ENCODE assay signal across 28 cellular contexts in genomic region chr7:139747662-139748372, GRCh38. TPM values are rescaled to one million over a fixed set of nuclear protein-coding genes. Genes with fewer than 3 reads are reported as not detected.
DNase-seq lines count a peak whose midpoint lies in the region; ATAC-seq and TF ChIP-seq lines count a peak whose summit lies in the region.
"Had no signal": no experiment of that assay in that cellular context is flagged by ENCODE, and none has a peak within 500 bp of the region (broad histone marks: within the 10 kb centered on the region; RNA-seq: fewer than 3 reads in every experiment).

No MANE protein-coding gene starts in this region.

- no peak overlapping the region for H3K4me3 ChIP-seq in right cardiac atrium (ENCODE audit: low read length)
- H3K4me3 ChIP-seq: neural progenitor cell, right lobe of liver had no signal

- no peaks in the 10 kb centered on the region for H3K9me3 ChIP-seq in right cardiac atrium (ENCODE audit: control insufficient read depth, low read length)
- H3K9me3 ChIP-seq: right lobe of liver had no signal

- CTCF ChIA-PET in activated CD8-positive, alpha-beta T cell treated with anti-CD3 and anti-CD28 coated beads for 36 hours (lab: Charles Lee) = interaction anchor here (1.1 to 2.4 kb wide), 3 partner anchors 7 to 102 kb away, joined by 3 to 10 read pairs (median 7); no protein-coding TSS in a partner anchor
- CTCF ChIA-PET in activated CD8-positive, alpha-beta T cell treated with anti-CD3 and anti-CD28 coated beads, Interleukin-2, amount 10 ng/mL, durations not matched to agents 7 days and 5 days (lab: Charles Lee) = interaction anchor here (0.9 kb wide), 1 partner anchor 10 kb away, joined by 3 read pairs; no protein-coding TSS in a partner anchor

- no peaks in the 10 kb centered on the region for H3K9me3 Mint-ChIP-seq in activated CD8-positive, alpha-beta T cell treated with anti-CD3 and anti-CD28 coated beads for 36 hours
- no peaks in the 10 kb centered on the region for H3K9me3 Mint-ChIP-seq in activated CD8-positive, alpha-beta T cell treated with anti-CD3 and anti-CD28 coated beads, Interleukin-2, amount 10 ng/mL, durations not matched to agents 7 days and 5 days (ENCODE audit: insufficient read depth)
- no peaks in the 10 kb centered on the region for H3K9me3 Mint-ChIP-seq in activated T-helper 2 cell treated with anti-CD3 and anti-CD28 coated beads, Interferon-gamma antibody, Interleukin-2, Interleukin-4, amounts not matched to agents 10 μg/mL and 5 μg/mL and 100 μg/mL, durations not matched to agents 14 hours and 24 hours and 36 hours
- no peaks in the 10 kb centered on the region for H3K9me3 Mint-ChIP-seq in stimulated activated naive B cell treated with anti-CD40 and anti-IgM and Interleukin-4, amounts not matched to agents 10 μg/mL and 1 μg/mL and 100 μg/mL, for 72 hours
- H3K9me3 Mint-ChIP-seq: activated naive CD4-positive, alpha-beta T cell treated with anti-CD3 and anti-CD28 coated beads, Interleukin-2, amount 50 U/mL, for 72 hours; dendritic cell treated with granulocyte-macrophage colony-stimulating factor and Interleukin-4, amounts not matched to agents 40 ng/mL and 50 ng/mL, for 4 days; neural progenitor cell had no signal

- H3K36me3 Mint-ChIP-seq in activated CD8-positive, alpha-beta T cell treated with anti-CD3 and anti-CD28 coated beads for 36 hours (ENCODE audit: low read depth) = no peaks in the 10 kb centered on the region
- no peaks in the 10 kb centered on the region for H3K36me3 Mint-ChIP-seq in activated CD8-positive, alpha-beta T cell treated with anti-CD3 and anti-CD28 coated beads, Interleukin-2, amount 10 ng/mL, durations not matched to agents 7 days and 5 days (ENCODE audit: low read depth)
- peaks cover 3% of the 10 kb centered on the region for H3K36me3 Mint-ChIP-seq in activated T-helper 2 cell treated with anti-CD3 and anti-CD28 coated beads, Interferon-gamma antibody, Interleukin-2, Interleukin-4, amounts not matched to agents 10 μg/mL and 5 μg/mL and 100 μg/mL, durations not matched to agents 14 hours and 24 hours and 36 hours (ENCODE audit: low read depth)
- H3K36me3 Mint-ChIP-seq in stimulated activated naive B cell treated with anti-CD40 and anti-IgM and Interleukin-4, amounts not matched to agents 10 μg/mL and 1 μg/mL and 100 μg/mL, for 72 hours = peaks cover 8 to 13% of the 10 kb centered on the region in 2 donors
- H3K36me3 Mint-ChIP-seq: activated naive CD4-positive, alpha-beta T cell treated with anti-CD3 and anti-CD28 coated beads, Interleukin-2, amount 50 U/mL, for 72 hours had no signal

- 75% methylated on average over 13 of the region's 13 CpGs for WGBS in right cardiac atrium

- no peak for DNase-seq in activated CD8-positive, alpha-beta T cell treated with anti-CD3 and anti-CD28 coated beads for 36 hours
- no peak for DNase-seq in activated CD8-positive, alpha-beta T cell treated with anti-CD3 and anti-CD28 coated beads, Interleukin-2, amount 10 ng/mL, durations not matched to agents 7 days and 5 days
- DNase-seq in activated T-helper 2 cell treated with anti-CD3 and anti-CD28 coated beads, Interferon-gamma antibody, Interleukin-2, Interleukin-4, amounts not matched to agents 10 μg/mL and 5 μg/mL and 100 μg/mL, durations not matched to agents 14 hours and 24 hours and 36 hours (ENCODE audit: low spot score) = no peak
- peak in 1 of 3 donors; percentile 42 for DNase-seq in right cardiac atrium
- peak; percentile 17 for DNase-seq in stimulated activated naive B cell treated with anti-CD40 and anti-IgM and Interleukin-4, amounts not matched to agents 10 μg/mL and 1 μg/mL and 100 μg/mL, for 72 hours
- DNase-seq in hepatic stellate cell (ENCODE audit: low spot score) = no peak
- DNase-seq in cerebellar nuclear complex (lab: John Stamatoyannopoulos, UW) = no peak
- DNase-seq: activated CD4-positive, alpha-beta T cell treated with anti-CD3 and anti-CD28 coated beads, Interleukin-2, amount 50 U/mL, for 48 hours; GF-D8; Kasumi-1; NCI-H1417 treated with DMSO at 0.1 percent for 48 hours; NCI-H2081; NCI-H226; NCI-H69; PC-3; posterior cingulate gyrus; right lobe of liver; stimulated activated CD8-positive, alpha-beta memory T cell treated with anti-CD3 and anti-CD28 coated beads, Interleukin-4, amount 100 ng/mL, for 48 hours; T-helper 2 cell had no signal

- no peaks in the 10 kb centered on the region for H3K27me3 Mint-ChIP-seq in activated CD8-positive, alpha-beta T cell treated with anti-CD3 and anti-CD28 coated beads for 36 hours
- no peaks in the 10 kb centered on the region for H3K27me3 Mint-ChIP-seq in activated CD8-positive, alpha-beta T cell treated with anti-CD3 and anti-CD28 coated beads, Interleukin-2, amount 10 ng/mL, durations not matched to agents 7 days and 5 days (ENCODE audit: low read depth)
- H3K27me3 Mint-ChIP-seq in activated T-helper 2 cell treated with anti-CD3 and anti-CD28 coated beads, Interferon-gamma antibody, Interleukin-2, Interleukin-4, amounts not matched to agents 10 μg/mL and 5 μg/mL and 100 μg/mL, durations not matched to agents 14 hours and 24 hours and 36 hours (ENCODE audit: low read depth) = no peaks in the 10 kb centered on the region
- H3K27me3 Mint-ChIP-seq in stimulated activated naive B cell treated with anti-CD40 and anti-IgM and Interleukin-4, amounts not matched to agents 10 μg/mL and 1 μg/mL and 100 μg/mL, for 72 hours = no peaks in the 10 kb centered on the region
- H3K27me3 Mint-ChIP-seq: dendritic cell treated with granulocyte-macrophage colony-stimulating factor and Interleukin-4, amounts not matched to agents 40 ng/mL and 50 ng/mL, for 4 days had no signal

- no peak overlapping the region for H3K4me3 Mint-ChIP-seq in activated CD8-positive, alpha-beta T cell treated with anti-CD3 and anti-CD28 coated beads for 36 hours
- H3K4me3 Mint-ChIP-seq in activated CD8-positive, alpha-beta T cell treated with anti-CD3 and anti-CD28 coated beads, Interleukin-2, amount 10 ng/mL, durations not matched to agents 7 days and 5 days = no peak overlapping the region
- H3K4me3 Mint-ChIP-seq in activated T-helper 2 cell treated with anti-CD3 and anti-CD28 coated beads, Interferon-gamma antibody, Interleukin-2, Interleukin-4, amounts not matched to agents 10 μg/mL and 5 μg/mL and 100 μg/mL, durations not matched to agents 14 hours and 24 hours and 36 hours (ENCODE audit: low read depth) = no peak overlapping the region
- peak overlapping the region in 1 of 2 donors; percentile 44 for H3K4me3 Mint-ChIP-seq in stimulated activated naive B cell treated with anti-CD40 and anti-IgM and Interleukin-4, amounts not matched to agents 10 μg/mL and 1 μg/mL and 100 μg/mL, for 72 hours
- H3K4me3 Mint-ChIP-seq: dendritic cell treated with granulocyte-macrophage colony-stimulating factor and Interleukin-4, amounts not matched to agents 40 ng/mL and 50 ng/mL, for 4 days; neural progenitor cell had no signal

- H3K27ac Mint-ChIP-seq in activated CD8-positive, alpha-beta T cell treated with anti-CD3 and anti-CD28 coated beads for 36 hours = no peak overlapping the region
- H3K27ac Mint-ChIP-seq in activated CD8-positive, alpha-beta T cell treated with anti-CD3 and anti-CD28 coated beads, Interleukin-2, amount 10 ng/mL, durations not matched to agents 7 days and 5 days = no peak overlapping the region
- peak overlapping the region; percentile 45 for H3K27ac Mint-ChIP-seq in activated T-helper 2 cell treated with anti-CD3 and anti-CD28 coated beads, Interferon-gamma antibody, Interleukin-2, Interleukin-4, amounts not matched to agents 10 μg/mL and 5 μg/mL and 100 μg/mL, durations not matched to agents 14 hours and 24 hours and 36 hours
- H3K27ac Mint-ChIP-seq in stimulated activated naive B cell treated with anti-CD40 and anti-IgM and Interleukin-4, amounts not matched to agents 10 μg/mL and 1 μg/mL and 100 μg/mL, for 72 hours = peak overlapping the region; percentile 82
- H3K27ac Mint-ChIP-seq: activated naive CD4-positive, alpha-beta T cell treated with anti-CD3 and anti-CD28 coated beads, Interleukin-2, amount 50 U/mL, for 72 hours; dendritic cell treated with granulocyte-macrophage colony-stimulating factor and Interleukin-4, amounts not matched to agents 40 ng/mL and 50 ng/mL, for 4 days; neural progenitor cell had no signal

- intact Hi-C loops in activated CD8-positive, alpha-beta T cell treated with anti-CD3 and anti-CD28 coated beads for 36 hours (cut with micrococcal nuclease) = no loop called here
- intact Hi-C loops in activated T-helper 2 cell treated with anti-CD3 and anti-CD28 coated beads, Interferon-gamma antibody, Interleukin-2, Interleukin-4, amounts not matched to agents 10 μg/mL and 5 μg/mL and 100 μg/mL, durations not matched to agents 14 hours and 24 hours and 36 hours (cut with micrococcal nuclease) = no loop called here
- intact Hi-C loops in right cardiac atrium (cut with DNase I) = no loop called here

- no peak for TF ChIP-seq CTCF in activated CD8-positive, alpha-beta T cell treated with anti-CD3 and anti-CD28 coated beads for 36 hours (IDR thresholded peaks at IDR 0.05)

- peak; percentile 22 for ATAC-seq in activated CD8-positive, alpha-beta T cell treated with anti-CD3 and anti-CD28 coated beads for 36 hours
- ATAC-seq in activated CD8-positive, alpha-beta T cell treated with anti-CD3 and anti-CD28 coated beads, Interleukin-2, amount 10 ng/mL, durations not matched to agents 7 days and 5 days = no peak
- ATAC-seq in right cardiac atrium (peak in 1 of 2 donors; percentile 17), GM21447 (IDR thresholded peaks at IDR 0.05; ENCODE audit: unreplicated experiment) (no peak)
- peak; percentile 83 to 84 for ATAC-seq in stimulated activated naive B cell treated with anti-CD40 and anti-IgM and Interleukin-4, amounts not matched to agents 10 μg/mL and 1 μg/mL and 100 μg/mL, for 72 hours (replicated peaks)
- ATAC-seq: activated CD4-positive, CD25-positive, alpha-beta regulatory T cell treated with anti-CD3 and anti-CD28 coated beads, Interleukin-2, amount 50 U/mL, for 24 hours; activated naive CD4-positive, alpha-beta T cell treated with anti-CD3 and anti-CD28 coated beads, Interleukin-2, amount 50 U/mL, for 72 hours; esophagus mucosa; HCT116; PC-3; right lobe of liver; SK-N-SH treated with all-trans-retinoic acid at 6 μM for 48 hours had no signal

- H3K27me3 ChIP-seq in right cardiac atrium (ENCODE audit: control insufficient read depth, insufficient read depth) = no peaks in the 10 kb centered on the region
- H3K27me3 ChIP-seq: neural progenitor cell, right lobe of liver had no signal

- peaks cover 40% of the 10 kb centered on the region for H3K4me1 Mint-ChIP-seq in activated CD8-positive, alpha-beta T cell treated with anti-CD3 and anti-CD28 coated beads for 36 hours (ENCODE audit: low read depth)
- peaks cover 10% of the 10 kb centered on the region for H3K4me1 Mint-ChIP-seq in activated CD8-positive, alpha-beta T cell treated with anti-CD3 and anti-CD28 coated beads, Interleukin-2, amount 10 ng/mL, durations not matched to agents 7 days and 5 days (ENCODE audit: low read depth)
- peaks cover 12% of the 10 kb centered on the region for H3K4me1 Mint-ChIP-seq in activated T-helper 2 cell treated with anti-CD3 and anti-CD28 coated beads, Interferon-gamma antibody, Interleukin-2, Interleukin-4, amounts not matched to agents 10 μg/mL and 5 μg/mL and 100 μg/mL, durations not matched to agents 14 hours and 24 hours and 36 hours (ENCODE audit: low read depth)
- H3K4me1 Mint-ChIP-seq in stimulated activated naive B cell treated with anti-CD40 and anti-IgM and Interleukin-4, amounts not matched to agents 10 μg/mL and 1 μg/mL and 100 μg/mL, for 72 hours = peaks cover 31 to 75% of the 10 kb centered on the region in 2 donors

- peaks cover 61% of the 10 kb centered on the region for H3K4me1 ChIP-seq in right cardiac atrium (ENCODE audit: control insufficient read depth, insufficient read depth, low read length)

- peak overlapping the region; percentile 96 for H3K27ac ChIP-seq in right cardiac atrium (ENCODE audit: low read length)
- H3K27ac ChIP-seq: 22Rv1, neural progenitor cell had no signal

- POLR2A ChIA-PET in activated CD8-positive, alpha-beta T cell treated with anti-CD3 and anti-CD28 coated beads for 36 hours (lab: Charles Lee) = no interaction called here
- POLR2A ChIA-PET in activated CD8-positive, alpha-beta T cell treated with anti-CD3 and anti-CD28 coated beads, Interleukin-2, amount 10 ng/mL, durations not matched to agents 7 days and 5 days (lab: Charles Lee) = no interaction called here

RNA-seq across cellular contexts. Expression of gene HIPK2, which starts 30.0 kb away (rescaled TPM):
- total RNA-seq in activated CD8-positive, alpha-beta T cell treated with anti-CD3 and anti-CD28 coated beads for 36 hours = 10 to 100 TPM; 17.3 to 17.6 TPM
- total RNA-seq in activated CD8-positive, alpha-beta T cell treated with anti-CD3 and anti-CD28 coated beads, Interleukin-2, amount 10 ng/mL, durations not matched to agents 7 days and 5 days = 10 to 100 TPM; 17.0 to 17.2 TPM
- 27.6 and 27.7 TPM in 2 replicates for total RNA-seq in activated T-helper 2 cell treated with anti-CD3 and anti-CD28 coated beads, Interferon-gamma antibody, Interleukin-2, Interleukin-4, amounts not matched to agents 10 μg/mL and 5 μg/mL and 100 μg/mL, durations not matched to agents 14 hours and 24 hours and 36 hours
- total RNA-seq in right cardiac atrium = 100 to 1,000 TPM in 2 of 4 donors, 10 to 100 TPM in 2; 92.6 to 131 (median 113) TPM
- 72.1 TPM for polyA plus RNA-seq in right cardiac atrium

Comparison
In these comparisons a context has a peak if more than half of its experiments do, and no peak if none do; other contexts are left out.
1. ATAC-seq: peak in activated CD8-positive, alpha-beta T cell treated with anti-CD3 and anti-CD28 coated beads for 36 hours (single experiment) and stimulated activated naive B cell treated with anti-CD40 and anti-IgM and Interleukin-4, amounts not matched to agents 10 μg/mL and 1 μg/mL and 100 μg/mL, for 72 hours (2 of 2); none in activated CD8-positive, alpha-beta T cell treated with anti-CD3 and anti-CD28 coated beads, Interleukin-2, amount 10 ng/mL, durations not matched to agents 7 days and 5 days (single experiment) and GM21447 (single experiment).
2. H3K27ac Mint-ChIP-seq: peak in activated T-helper 2 cell treated with anti-CD3 and anti-CD28 coated beads, Interferon-gamma antibody, Interleukin-2, Interleukin-4, amounts not matched to agents 10 μg/mL and 5 μg/mL and 100 μg/mL, durations not matched to agents 14 hours and 24 hours and 36 hours (single experiment) and stimulated activated naive B cell treated with anti-CD40 and anti-IgM and Interleukin-4, amounts not matched to agents 10 μg/mL and 1 μg/mL and 100 μg/mL, for 72 hours (single experiment); none in activated CD8-positive, alpha-beta T cell treated with anti-CD3 and anti-CD28 coated beads for 36 hours (single experiment) and activated CD8-positive, alpha-beta T cell treated with anti-CD3 and anti-CD28 coated beads, Interleukin-2, amount 10 ng/mL, durations not matched to agents 7 days and 5 days (single experiment).